Comparison of ENCODE assay signal across 1 cellular context in genomic region chr2:85420743-85421705, GRCh38.
TF ChIP-seq lines count a peak whose summit lies in the region.

No MANE protein-coding gene starts in this region.

TF ChIP-seq in HepG2, 621 proteins besides CTCF, POLR2A, EP300 and RAD21 (continued from another document and continues in another):
- TF ChIP-seq ZNF251 (CRISPR knock-in tag; IDR thresholded peaks at IDR 0.05), result peak; percentile 85; the same call in 1 of the 2 replicates
- TF ChIP-seq NKX3-1 (CRISPR knock-in tag; IDR thresholded peaks at IDR 0.05), result peak; percentile 98
- TF ChIP-seq ZNF788 (CRISPR knock-in tag; IDR thresholded peaks at IDR 0.05; ENCODE audit: borderline replicate concordance), result peak; percentile 61
- TF ChIP-seq NCOA5 (CRISPR knock-in tag; IDR thresholded peaks at IDR 0.05), result no peak
- TF ChIP-seq SNAPC5 (CRISPR knock-in tag; IDR thresholded peaks at IDR 0.05; ENCODE audit: borderline replicate concordance), result no peak
- peak; percentile 61; the same call in 1 of the 2 replicates for TF ChIP-seq ZNF780A (CRISPR knock-in tag; IDR thresholded peaks at IDR 0.05)
- peak; percentile 85; the same call in 1 of the 2 replicates for TF ChIP-seq GATA4 (IDR thresholded peaks at IDR 0.05; ENCODE audit: borderline replicate concordance, low read depth)
- 0 out of 2 replicates have a peak, but pooled peaks have one; percentile 70 for TF ChIP-seq ZNF101 (CRISPR knock-in tag; IDR thresholded peaks at IDR 0.05; ENCODE audit: borderline replicate concordance, low read depth)
- peak; percentile 35 for TF ChIP-seq BRD4 (CRISPR knock-in tag; IDR thresholded peaks at IDR 0.05)
- TF ChIP-seq HOXA3 (CRISPR knock-in tag; IDR thresholded peaks at IDR 0.05), result peak; percentile 96
- peak; percentile 2; the same call in 1 of the 2 replicates for TF ChIP-seq ZNF136 (CRISPR knock-in tag; IDR thresholded peaks at IDR 0.05; ENCODE audit: low read depth)
- TF ChIP-seq ZBTB49 (CRISPR knock-in tag; IDR thresholded peaks at IDR 0.05; ENCODE audit: borderline replicate concordance), result peak; percentile 61; the same call in 1 of the 2 replicates
- peak; percentile 43; the same call in 1 of the 2 replicates for TF ChIP-seq ZNF777 (CRISPR knock-in tag; IDR thresholded peaks at IDR 0.05)
- TF ChIP-seq ZNF558 (CRISPR knock-in tag; IDR thresholded peaks at IDR 0.05; ENCODE audit: borderline replicate concordance), result peak; percentile 41; the same call in 1 of the 2 replicates
- TF ChIP-seq SALL1 (CRISPR knock-in tag; IDR thresholded peaks at IDR 0.05), result peak; percentile 98
- peak; percentile 100 for TF ChIP-seq SKI (IDR thresholded peaks at IDR 0.05; ENCODE audit: partially characterized antibody)
- peak; percentile 41 for TF ChIP-seq YY1 (IDR thresholded peaks at IDR 0.05; ENCODE audit: insufficient read depth, insufficient replicate concordance, low read depth, low read length)
- peak; percentile 46; the same call in 1 of the 2 replicates for TF ChIP-seq ZNF253 (CRISPR knock-in tag; IDR thresholded peaks at IDR 0.05; ENCODE audit: borderline replicate concordance)
- peak; percentile 90 for TF ChIP-seq PHF21A (CRISPR knock-in tag; IDR thresholded peaks at IDR 0.05)
- peak; percentile 96 for TF ChIP-seq ERF (CRISPR knock-in tag; IDR thresholded peaks at IDR 0.05)
- TF ChIP-seq FOXP1 (IDR thresholded peaks at IDR 0.05), result no peak
- peak; percentile 96 for TF ChIP-seq FOXP1 (CRISPR knock-in tag; IDR thresholded peaks at IDR 0.05)
- TF ChIP-seq GLI4 (CRISPR knock-in tag; IDR thresholded peaks at IDR 0.05; ENCODE audit: borderline replicate concordance), result 0 out of 2 replicates have a peak, but pooled peaks have one; percentile 9
- TF ChIP-seq SRF (IDR thresholded peaks at IDR 0.05; ENCODE audit: low read depth, low read length), result peak; percentile 49; the same call in 1 of the 2 replicates
- TF ChIP-seq DMTF1 (CRISPR knock-in tag; IDR thresholded peaks at IDR 0.05), result no peak
- TF ChIP-seq MYPOP (CRISPR knock-in tag; IDR thresholded peaks at IDR 0.05), result peak; percentile 78
- TF ChIP-seq THAP7 (CRISPR knock-in tag; IDR thresholded peaks at IDR 0.05), result peak; percentile 84
- TF ChIP-seq ZBTB33 (CRISPR knock-in tag; IDR thresholded peaks at IDR 0.05), result peak; percentile 83
- 0 out of 2 replicates have a peak, but pooled peaks have one; percentile 7 for TF ChIP-seq HES4 (CRISPR knock-in tag; IDR thresholded peaks at IDR 0.05; ENCODE audit: borderline replicate concordance)
- peak; percentile 70; the same call in 1 of the 2 replicates for TF ChIP-seq ZSCAN25 (CRISPR knock-in tag; IDR thresholded peaks at IDR 0.05)
- TF ChIP-seq AFF4 (CRISPR knock-in tag; IDR thresholded peaks at IDR 0.05), result no peak
- no peak for TF ChIP-seq MBD4 (IDR thresholded peaks at IDR 0.05; ENCODE audit: borderline replicate concordance, low read length)
- TF ChIP-seq GZF1 (CRISPR knock-in tag; IDR thresholded peaks at IDR 0.05), result peak; percentile 39; the same call in 1 of the 2 replicates
- TF ChIP-seq ZNF362 (CRISPR knock-in tag; IDR thresholded peaks at IDR 0.05; ENCODE audit: borderline replicate concordance), result peak; percentile 79; the same call in 1 of the 2 replicates
- TF ChIP-seq AKNA (CRISPR knock-in tag; IDR thresholded peaks at IDR 0.05; ENCODE audit: borderline replicate concordance), result no peak
- peak; percentile 67; the same call in 1 of the 2 replicates for TF ChIP-seq PBX2 (CRISPR knock-in tag; IDR thresholded peaks at IDR 0.05)
- no peak for TF ChIP-seq SNRNP70 (IDR thresholded peaks at IDR 0.05; ENCODE audit: low read depth, low read length)
- TF ChIP-seq RCOR2 (CRISPR knock-in tag; IDR thresholded peaks at IDR 0.05), result peak; percentile 97
